28 cellular contexts compared by ENCODE assay signal in genomic region chr4:78265006-78265405, GRCh38.
"Had no signal": no experiment of that assay in that cellular context is flagged by ENCODE, and none has a peak within 500 bp of the region (broad histone marks: within the 10 kb centered on the region; RNA-seq: fewer than 3 reads in every experiment).

No MANE protein-coding gene starts in this region.

- H3K36me3 Mint-ChIP-seq: natural killer cell treated with Interleukin-12 subunit alpha and Interleukin-12 subunit beta and Interleukin-15 and Interleukin-18, amount 100 ng/mL, for 72 hours; stimulated activated effector memory CD8-positive, alpha-beta T cell treated with anti-CD3 and anti-CD28 coated beads, Interleukin-12 subunit alpha, Interleukin-12 subunit beta, amount 100 ng/mL, for 72 hours; stimulated activated naive B cell treated with anti-CD40 and anti-IgM and Interleukin-4, amounts not matched to agents 10 μg/mL and 1 μg/mL and 100 μg/mL, for 72 hours had no signal

- H3K9me3 ChIP-seq: neutrophil, pancreas, prostate gland, right lobe of liver, thoracic aorta, thyroid gland, vagina had no signal

- H3K4me1 Mint-ChIP-seq: nephron progenitor cell; stimulated activated effector memory CD8-positive, alpha-beta T cell treated with anti-CD3 and anti-CD28 coated beads, Interleukin-12 subunit alpha, Interleukin-12 subunit beta, amount 100 ng/mL, for 72 hours; stimulated activated naive B cell treated with anti-CD40 and anti-IgM and Interleukin-4, amounts not matched to agents 10 μg/mL and 1 μg/mL and 100 μg/mL, for 72 hours had no signal

- H3K36me3 ChIP-seq: neutrophil, pancreas, prostate gland, right lobe of liver, sigmoid colon, stomach, thoracic aorta, thyroid gland, upper lobe of left lung had no signal

- H3K4me3 ChIP-seq: pancreas, prostate gland, right lobe of liver, sigmoid colon, stomach, thoracic aorta, thyroid gland, tibial nerve, upper lobe of left lung, vagina had no signal

- DNase-seq: nephron progenitor cell; nucleus accumbens; pancreas; retina; right cardiac atrium; right lobe of liver; sigmoid colon; small intestine; stimulated activated CD4-positive, alpha-beta T cell treated with anti-CD3 and anti-CD28 coated beads, Interleukin-15, amount 100 ng/mL, for 24 hours; stimulated activated CD4-positive, alpha-beta T cell treated with anti-CD3 and anti-CD28 coated beads, Interleukin-2, amount 100 ng/mL, for 24 hours; stimulated activated CD4-positive, alpha-beta T cell treated with anti-CD3 and anti-CD28 coated beads, Interleukin-2, amount 100 ng/mL, for 48 hours; stimulated activated CD4-positive, alpha-beta T cell treated with anti-CD3 and anti-CD28 coated beads, Interleukin-4, amount 100 ng/mL, for 24 hours; stimulated activated naive B cell treated with anti-CD40 and anti-IgM and Interleukin-4, amounts not matched to agents 10 μg/mL and 1 μg/mL and 100 μg/mL, for 72 hours; stimulated activated naive CD4-positive, alpha-beta T cell treated with Interleukin-2 at 50 U/mL for 16 hours; stomach; thyroid gland; trophoblast cell; upper lobe of left lung had no signal

- ATAC-seq: pancreas; right cardiac atrium; right lobe of liver; stimulated activated effector memory CD8-positive, alpha-beta T cell treated with anti-CD3 and anti-CD28 coated beads, Interleukin-12 subunit alpha, Interleukin-12 subunit beta, amount 100 ng/mL, for 72 hours; stimulated activated naive B cell treated with anti-CD40 and anti-IgM and Interleukin-4, amounts not matched to agents 10 μg/mL and 1 μg/mL and 100 μg/mL, for 72 hours had no signal

- H3K27ac ChIP-seq: neutrophil, pancreas, prostate gland, right lobe of liver, sigmoid colon, stomach, thoracic aorta, thyroid gland, tibial nerve, upper lobe of left lung, vagina had no signal

- H3K27me3 ChIP-seq: neutrophil, pancreas, right lobe of liver, sigmoid colon, stomach, thyroid gland, tibial nerve, upper lobe of left lung, vagina had no signal

- H3K27ac Mint-ChIP-seq: natural killer cell treated with Interleukin-12 subunit alpha and Interleukin-12 subunit beta and Interleukin-15 and Interleukin-18, amount 100 ng/mL, for 72 hours; nephron progenitor cell; stimulated activated effector memory CD8-positive, alpha-beta T cell treated with anti-CD3 and anti-CD28 coated beads, Interleukin-12 subunit alpha, Interleukin-12 subunit beta, amount 100 ng/mL, for 72 hours; stimulated activated naive B cell treated with anti-CD40 and anti-IgM and Interleukin-4, amounts not matched to agents 10 μg/mL and 1 μg/mL and 100 μg/mL, for 72 hours; stimulated activated naive CD8-positive, alpha-beta T cell treated with anti-CD3 and anti-CD28 coated beads, Interleukin-15, Interleukin-2, amounts not matched to agents 100 ng/mL and 50 ng/mL, for 24 hours had no signal

- H3K4me1 ChIP-seq: pancreas, prostate gland, right lobe of liver, sigmoid colon, stomach, thyroid gland, vagina had no signal

- H3K4me3 Mint-ChIP-seq: natural killer cell treated with Interleukin-12 subunit alpha and Interleukin-12 subunit beta and Interleukin-15 and Interleukin-18, amount 100 ng/mL, for 72 hours; nephron progenitor cell; neural crest cell; stimulated activated effector memory CD8-positive, alpha-beta T cell treated with anti-CD3 and anti-CD28 coated beads, Interleukin-12 subunit alpha, Interleukin-12 subunit beta, amount 100 ng/mL, for 72 hours; stimulated activated naive B cell treated with anti-CD40 and anti-IgM and Interleukin-4, amounts not matched to agents 10 μg/mL and 1 μg/mL and 100 μg/mL, for 72 hours; stimulated activated naive CD8-positive, alpha-beta T cell treated with anti-CD3 and anti-CD28 coated beads, Interleukin-15, Interleukin-2, amounts not matched to agents 100 ng/mL and 50 ng/mL, for 24 hours had no signal

- FAIRE-seq: pancreas, small intestine, urothelium cell line had no signal
